11 cellular contexts compared by ENCODE assay signal in genomic region chr16:67654069-67654911, GRCh38. TPM values are rescaled to one million over a fixed set of nuclear protein-coding genes. Genes with fewer than 3 reads are reported as not detected.
DNase-seq lines count a peak whose midpoint lies in the region; ATAC-seq and TF ChIP-seq lines count a peak whose summit lies in the region.
"Had no signal": no experiment of that assay in that cellular context is flagged by ENCODE, and none has a peak within 500 bp of the region (broad histone marks: within the 10 kb centered on the region; RNA-seq: fewer than 3 reads in every experiment).

No MANE protein-coding gene starts in this region.

- H3K4me3 ChIP-seq in breast epithelium (no peak overlapping the region), dorsolateral prefrontal cortex (peak overlapping the region in 55 of 59 donors; percentile 36 to 76 (median 63))
- H3K4me3 ChIP-seq: HAP-1 had no signal

- peak overlapping the region; percentile 26 for H3K4me3 Mint-ChIP-seq in MCF 10A (ENCODE audit: unreplicated experiment)
- H3K4me3 Mint-ChIP-seq in stimulated activated naive B cell treated with anti-CD40 and anti-IgM and Interleukin-4, amounts not matched to agents 10 μg/mL and 1 μg/mL and 100 μg/mL, for 72 hours = no peak overlapping the region

- POLR2A ChIA-PET in MCF 10A (lab: Yijun Ruan, JAX) = interaction anchor here (0.7 kb wide), 1 partner anchor 15 kb away, joined by 3 read pairs; no protein-coding TSS in a partner anchor

- H3K27me3 ChIP-seq in breast epithelium = peaks cover 13 to 46% of the 10 kb centered on the region in 2 donors
- H3K27me3 ChIP-seq in dorsolateral prefrontal cortex = peaks cover 0 to 38% (median 6%) of the 10 kb centered on the region in 45 donors

- no peaks in the 10 kb centered on the region for H3K36me3 ChIP-seq in breast epithelium
- H3K36me3 ChIP-seq: prostate gland had no signal

- H3K27me3 Mint-ChIP-seq in MCF 10A (ENCODE audit: insufficient read depth, unreplicated experiment) = peaks cover 26% of the 10 kb centered on the region
- no peaks in the 10 kb centered on the region for H3K27me3 Mint-ChIP-seq in stimulated activated naive B cell treated with anti-CD40 and anti-IgM and Interleukin-4, amounts not matched to agents 10 μg/mL and 1 μg/mL and 100 μg/mL, for 72 hours

- no peaks in the 10 kb centered on the region for H3K9me3 ChIP-seq in breast epithelium
- H3K9me3 ChIP-seq: HAP-1, prostate gland, tibial nerve had no signal

- TF ChIP-seq CTCF in MCF 10A (IDR thresholded peaks at IDR 0.05; ENCODE audit: unreplicated experiment) = no peak
- no peak for TF ChIP-seq CTCF in breast epithelium (IDR thresholded peaks at IDR 0.05)
- peak in 1 of 56 donors; percentile 11 for TF ChIP-seq CTCF in dorsolateral prefrontal cortex (IDR thresholded peaks at IDR 0.05 in 54 of 56, conservative IDR thresholded peaks at IDR 0.05 in 2 of 56; ENCODE audit: low read depth in 1 of 56, partially characterized antibody in 56 of 56)

- peaks cover 6% of the 10 kb centered on the region for H3K36me3 Mint-ChIP-seq in MCF 10A (ENCODE audit: insufficient read depth, unreplicated experiment)
- peaks cover 33 to 40% of the 10 kb centered on the region in 2 donors for H3K36me3 Mint-ChIP-seq in stimulated activated naive B cell treated with anti-CD40 and anti-IgM and Interleukin-4, amounts not matched to agents 10 μg/mL and 1 μg/mL and 100 μg/mL, for 72 hours

- DNase-seq in MCF 10A (ENCODE audit: unreplicated experiment) (no peak), breast epithelium (ENCODE audit: low spot score in 2 of 2) (no peak), dorsolateral prefrontal cortex (peak in 3 of 10 donors; percentile 28 to 55 (median 48)), NOMO-1 (lab: John Stamatoyannopoulos, UW; ENCODE audit: unreplicated experiment in 2 of 2) (no peak)
- DNase-seq in stimulated activated naive B cell treated with anti-CD40 and anti-IgM and Interleukin-4, amounts not matched to agents 10 μg/mL and 1 μg/mL and 100 μg/mL, for 72 hours = no peak
- DNase-seq: activated naive CD4-positive, alpha-beta T cell treated with Interleukin-2 at 50 U/mL for 16 hours; MM.1S had no signal

- CTCF ChIA-PET in MCF 10A (lab: Yijun Ruan, JAX) = no interaction called here

- no TSS peak for BruUV-seq in MCF 10A (replicated peaks; lab: Mats Ljungman, UMichigan)

- no peak for ATAC-seq in stimulated activated naive B cell treated with anti-CD40 and anti-IgM and Interleukin-4, amounts not matched to agents 10 μg/mL and 1 μg/mL and 100 μg/mL, for 72 hours (replicated peaks)
- ATAC-seq in HG03432 (IDR thresholded peaks at IDR 0.05; ENCODE audit: unreplicated experiment) = no peak

- peaks cover 5% of the 10 kb centered on the region for H3K4me1 Mint-ChIP-seq in MCF 10A (ENCODE audit: insufficient read depth, unreplicated experiment)
- H3K4me1 Mint-ChIP-seq in stimulated activated naive B cell treated with anti-CD40 and anti-IgM and Interleukin-4, amounts not matched to agents 10 μg/mL and 1 μg/mL and 100 μg/mL, for 72 hours = peaks cover 11 to 37% of the 10 kb centered on the region in 2 donors

- H3K9me3 Mint-ChIP-seq in MCF 10A (ENCODE audit: unreplicated experiment) = no peaks in the 10 kb centered on the region
- no peaks in the 10 kb centered on the region for H3K9me3 Mint-ChIP-seq in stimulated activated naive B cell treated with anti-CD40 and anti-IgM and Interleukin-4, amounts not matched to agents 10 μg/mL and 1 μg/mL and 100 μg/mL, for 72 hours

- no peak for TF ChIP-seq POLR2A in breast epithelium (IDR thresholded peaks at IDR 0.05)

- intact Hi-C loops in MCF 10A (cut with micrococcal nuclease) (no loop called here), breast epithelium (cut with DNase I; ENCODE audit: low total_unique reads) (no loop called here), dorsolateral prefrontal cortex (cut with DNase I) (no loop called here)

- H3K27ac Mint-ChIP-seq in MCF 10A (ENCODE audit: low read depth, unreplicated experiment) = no peak overlapping the region
- peak overlapping the region; percentile 57 for H3K27ac Mint-ChIP-seq in stimulated activated naive B cell treated with anti-CD40 and anti-IgM and Interleukin-4, amounts not matched to agents 10 μg/mL and 1 μg/mL and 100 μg/mL, for 72 hours

- peaks cover 4 to 14% of the 10 kb centered on the region in 2 donors for H3K4me1 ChIP-seq in breast epithelium
- H3K4me1 ChIP-seq: prostate gland had no signal

- no peak overlapping the region for H3K27ac ChIP-seq in breast epithelium
- peak overlapping the region in 16 of 59 donors; percentile 32 to 90 (median 72) for H3K27ac ChIP-seq in dorsolateral prefrontal cortex
- H3K27ac ChIP-seq: prostate gland, tibial nerve had no signal

RNA-seq across cellular contexts. Expression of gene ACD, which starts 5.8 kb away (rescaled TPM):
- total RNA-seq in MCF 10A (2022) = 26.1 and 33.6 TPM in 2 replicates
- 10 to 100 TPM; 19.4 to 20.6 (median 19.8) TPM for total RNA-seq in breast epithelium
- 10 to 100 TPM; 19.1 to 42.5 (median 29.0) TPM for total RNA-seq in dorsolateral prefrontal cortex

RNA-seq across cellular contexts. Expression of gene PARD6A, which starts 6.5 kb away (rescaled TPM):
- total RNA-seq in MCF 10A (2022) = 3.2 and 4.5 TPM in 2 replicates
- total RNA-seq in breast epithelium = 1 to 10 TPM; 6.4 to 8.5 (median 7.2) TPM
- total RNA-seq in dorsolateral prefrontal cortex = 10 to 100 TPM; 13.9 to 52.7 (median 27.3) TPM

RNA-seq across cellular contexts. Expression of gene CARMIL2, which starts 9.3 kb away (rescaled TPM):
- total RNA-seq in MCF 10A (2022) (1.6 and 1.9 TPM in 2 replicates), breast epithelium (1 to 10 TPM in 2 of 3 donors, under 1 TPM in 1; 0.96 to 2.3 (median 1.6) TPM), dorsolateral prefrontal cortex (100 to 1,000 TPM in 2 of 120 experiments, 10 to 100 TPM in 118; 19.6 to 121 (median 72.6) TPM)

RNA-seq across cellular contexts. Expression of gene ENKD1, which starts 12.3 kb away (rescaled TPM):
- total RNA-seq in MCF 10A (2022) (12.8 and 14.5 TPM in 2 replicates), breast epithelium (10 to 100 TPM; 18.6 to 21.0 (median 20.1) TPM), dorsolateral prefrontal cortex (10 to 100 TPM in 93 of 120 experiments, 1 to 10 TPM in 27; 5.8 to 19.4 (median 11.7) TPM)

RNA-seq across cellular contexts. Expression of gene C16orf86, which starts 12.3 kb away (rescaled TPM):
- 0.54 and 0.65 TPM in 2 replicates for total RNA-seq in MCF 10A (2022)
- 10 to 100 TPM in 2 of 3 donors, 1 to 10 TPM in 1; 7.2 to 18.1 (median 11.1) TPM for total RNA-seq in breast epithelium
- total RNA-seq in dorsolateral prefrontal cortex = 10 to 100 TPM in 21 of 120 experiments, 1 to 10 TPM in 99; 3.5 to 17.8 (median 7.3) TPM

Comparison
In these comparisons a context has a peak if more than half of its experiments do, and no peak if none do; other contexts are left out.
1. H3K4me3 ChIP-seq: peak in dorsolateral prefrontal cortex (55 of 59); none in breast epithelium (0 of 3).